10 cellular contexts compared by ENCODE assay signal in genomic region chr3:10017636-10018292, GRCh38.
DNase-seq lines count a peak whose midpoint lies in the region; ATAC-seq and TF ChIP-seq lines count a peak whose summit lies in the region.
"Had no signal": no experiment of that assay in that cellular context is flagged by ENCODE, and none has a peak within 500 bp of the region (broad histone marks: within the 10 kb centered on the region; RNA-seq: fewer than 3 reads in every experiment).

No MANE protein-coding gene starts in this region.

- POLR2A ChIA-PET in RWPE1 (lab: Yijun Ruan, JAX; ENCODE audit: low non-redundant PET): no interaction called here

- H3K27ac ChIP-seq in RWPE1: peak overlapping the region; percentile 29
- H3K27ac ChIP-seq in WERI-Rb-1: no peak overlapping the region
- H3K27ac ChIP-seq: epithelial cell of prostate, spleen had no signal

- CTCF ChIA-PET in RWPE1 (lab: Yijun Ruan, JAX): no interaction called here

- peak in 2 of 3 experiments; percentile 41 to 61 for DNase-seq in activated CD8-positive, alpha-beta memory T cell treated with anti-CD3 and anti-CD28 coated beads for 48 hours (ENCODE audit: low read depth in 2 of 3, low spot score in 2 of 3)
- DNase-seq in activated CD8-positive, alpha-beta memory T cell treated with anti-CD3 and anti-CD28 coated beads for 24 hours: no peak
- DNase-seq in RWPE1 (ENCODE audit: low spot score): no peak
- peak; percentile 61 for DNase-seq in choroid plexus epithelial cell (ENCODE audit: low read depth)
- DNase-seq in stimulated activated CD8-positive, alpha-beta memory T cell treated with anti-CD3 and anti-CD28 coated beads, Interleukin-7, amount 100 ng/mL, for 24 hours (ENCODE audit: low read depth): peak; percentile 22
- no peak for DNase-seq in WERI-Rb-1
- DNase-seq: spleen had no signal

- no peaks in the 10 kb centered on the region for H3K9me3 ChIP-seq in WERI-Rb-1 (ENCODE audit: severe bottlenecking)
- H3K9me3 ChIP-seq: spleen had no signal

- no peaks in the 10 kb centered on the region for H3K27me3 ChIP-seq in WERI-Rb-1 (ENCODE audit: insufficient read depth, low read depth, severe bottlenecking)
- H3K27me3 ChIP-seq: spleen had no signal

- TF ChIP-seq CTCF in RWPE1 (conservative IDR thresholded peaks at IDR 0.05; ENCODE audit: low read depth) (no peak), choroid plexus epithelial cell (conservative IDR thresholded peaks at IDR 0.05; ENCODE audit: low read depth, low read length) (no peak), WERI-Rb-1 (IDR thresholded peaks at IDR 0.05; ENCODE audit: low read depth, low read length) (no peak)

- H3K4me3 ChIP-seq in choroid plexus epithelial cell (ENCODE audit: low read depth, low read length) (no peak overlapping the region), WERI-Rb-1 (ENCODE audit: low read depth, low read length) (no peak overlapping the region)
- H3K4me3 ChIP-seq: spleen had no signal

- H3K36me3 ChIP-seq in WERI-Rb-1: peaks cover 30% of the 10 kb centered on the region

- ATAC-seq in GM21737 (IDR thresholded peaks at IDR 0.05; ENCODE audit: unreplicated experiment): no peak
- no peak for ATAC-seq in GM19467 (IDR thresholded peaks at IDR 0.05; ENCODE audit: unreplicated experiment)

Comparison
In these comparisons a context has a peak if more than half of its experiments do, and no peak if none do; other contexts are left out.
1. DNase-seq: peak in activated CD8-positive, alpha-beta memory T cell treated with anti-CD3 and anti-CD28 coated beads for 48 hours (2 of 3), choroid plexus epithelial cell (single experiment) and stimulated activated CD8-positive, alpha-beta memory T cell treated with anti-CD3 and anti-CD28 coated beads, Interleukin-7, amount 100 ng/mL, for 24 hours (single experiment); none in activated CD8-positive, alpha-beta memory T cell treated with anti-CD3 and anti-CD28 coated beads for 24 hours (single experiment), RWPE1 (single experiment) and WERI-Rb-1 (single experiment).